ENCODE assay signal across 3 cellular contexts in genomic region chr17:18388266-18388665, GRCh38. TPM values are rescaled to one million over a fixed set of nuclear protein-coding genes. Genes with fewer than 3 reads are reported as not detected.
"Had no signal": no experiment of that assay in that cellular context is flagged by ENCODE, and none has a peak within 500 bp of the region (broad histone marks: within the 10 kb centered on the region; RNA-seq: fewer than 3 reads in every experiment).

No MANE protein-coding gene starts in this region.

RNA-seq across cellular contexts. Expression of gene EVPLL, which starts 10.7 kb away (rescaled TPM):
- total RNA-seq: M059J, Right ventricle myocardium superior, SJSA1 had no signal
